10 cellular contexts compared by ENCODE assay signal in genomic region chr7:142797799-142798377, GRCh38. TPM values are rescaled to one million over a fixed set of nuclear protein-coding genes. Genes with fewer than 3 reads are reported as not detected.
DNase-seq lines count a peak whose midpoint lies in the region; ATAC-seq and TF ChIP-seq lines count a peak whose summit lies in the region.
"Had no signal": no experiment of that assay in that cellular context is flagged by ENCODE, and none has a peak within 500 bp of the region (broad histone marks: within the 10 kb centered on the region; RNA-seq: fewer than 3 reads in every experiment).

No MANE protein-coding gene starts in this region.

- no peaks in the 10 kb centered on the region for H3K9me3 Mint-ChIP-seq in T-cell

- H3K27me3 Mint-ChIP-seq in T-cell, result peaks cover 0 to 3% of the 10 kb centered on the region in 2 donors

- TF ChIP-seq CTCF in fibroblast of villous mesenchyme (IDR thresholded peaks at IDR 0.05; ENCODE audit: insufficient read depth, low read depth, low read length) (no peak), gastrocnemius medialis (IDR thresholded peaks at IDR 0.05 in 4 of 5, conservative IDR thresholded peaks at IDR 0.05 in 1 of 5) (no peak)

- peaks cover 8 to 14% of the 10 kb centered on the region in 2 donors for H3K4me1 ChIP-seq in gastrocnemius medialis

- ATAC-seq in GM18511 (IDR thresholded peaks at IDR 0.05; ENCODE audit: unreplicated experiment), result peak; percentile 2
- ATAC-seq in T-cell (replicated peaks in 1 of 4), result peak in 1 of 4 experiments; percentile 18
- no peak for ATAC-seq in gastrocnemius medialis
- ATAC-seq in HG02759 (IDR thresholded peaks at IDR 0.05; ENCODE audit: unreplicated experiment), result no peak
- no peak for ATAC-seq in GM18907 (IDR thresholded peaks at IDR 0.05; ENCODE audit: unreplicated experiment)
- ATAC-seq in GM18873 (IDR thresholded peaks at IDR 0.05; ENCODE audit: low FRiP score, unreplicated experiment), result no peak

- H3K27ac ChIP-seq in gastrocnemius medialis, result peak overlapping the region in 2 of 4 donors; percentile 33 to 48

- H3K9me3 ChIP-seq in gastrocnemius medialis, result no peaks in the 10 kb centered on the region

- peaks cover 70 to 76% (median 73%) of the 10 kb centered on the region in 3 donors for H3K4me1 Mint-ChIP-seq in T-cell

- in situ Hi-C loops in gastrocnemius medialis (cut with MboI; ENCODE audit: low sequenced_read_pairs in 4 of 4), result loop anchor here in 1 of 4 donors (25.0 kb wide), 1 partner anchor 161 kb away; no protein-coding TSS in a partner anchor

- H3K27me3 ChIP-seq in gastrocnemius medialis, result peaks cover 29 to 38% (median 34%) of the 10 kb centered on the region in 3 donors

- CTCF ChIA-PET in T-cell (lab: Charles Lee), result interaction anchor here (1.1 to 8.1 kb wide), 7 partner anchors 10 to 15 kb away, joined by 3 to 116 read pairs (median 10); no protein-coding TSS in a partner anchor

- H3K36me3 ChIP-seq in gastrocnemius medialis, result no peaks in the 10 kb centered on the region

- DNase-seq in T-cell (peak in 3 of 34 experiments; percentile 48 to 66 (median 56)), fibroblast of villous mesenchyme (ENCODE audit: low read depth) (no peak), gastrocnemius medialis (no peak), UCSD-AML1 (lab: John Stamatoyannopoulos, UW; ENCODE audit: unreplicated experiment) (no peak)
- DNase-seq: HCEC 1CT; stimulated activated CD4-positive, alpha-beta T cell treated with anti-CD3 and anti-CD28 coated beads, Interleukin-2, amount 100 ng/mL, for 48 hours had no signal

- peak overlapping the region; percentile 100 for H3K27ac Mint-ChIP-seq in T-cell

- peaks cover 65% of the 10 kb centered on the region for H3K36me3 Mint-ChIP-seq in T-cell

- TF ChIP-seq POLR2A in gastrocnemius medialis (IDR thresholded peaks at IDR 0.05), result no peak

- H3K4me3 ChIP-seq in fibroblast of villous mesenchyme (ENCODE audit: low read depth, low read length) (peak overlapping the region; percentile 69), gastrocnemius medialis (peak overlapping the region; percentile 46 to 70 (median 54))

- POLR2A ChIA-PET in T-cell (lab: Charles Lee), result interaction anchor here (0.6 to 8.4 kb wide), 10 partner anchors 9 to 161 kb away, joined by 3 to 337 read pairs (median 15); no protein-coding TSS in a partner anchor

- intact Hi-C loops in gastrocnemius medialis (cut with DNase I; ENCODE audit: low total_unique reads), result no loop called here

- peak overlapping the region; percentile 93 to 100 (median 99) for H3K4me3 Mint-ChIP-seq in T-cell

RNA-seq across cellular contexts. Expression of gene PRSS2, which starts 27.1 kb away (rescaled TPM):
- total RNA-seq in T-cell (10 to 100 TPM in 3 of 5 donors, not detected in 2; 47.1 to 64.6 (median 57.7) TPM), fibroblast of villous mesenchyme (not detected in 2 replicates), gastrocnemius medialis (not detected)

RNA-seq across cellular contexts. Expression of gene PRSS1, which starts 48.6 kb away (rescaled TPM):
- total RNA-seq in T-cell (10 to 100 TPM in 3 of 5 donors, not detected in 2; 16.0 to 23.7 (median 20.8) TPM), fibroblast of villous mesenchyme (not detected in 2 replicates), gastrocnemius medialis (not detected)

RNA-seq across cellular contexts. Expression of gene EPHB6, which starts 57.0 kb away (rescaled TPM):
- 10 to 100 TPM; 37.2 to 76.2 (median 62.3) TPM for total RNA-seq in T-cell
- total RNA-seq in fibroblast of villous mesenchyme, result 0.43 and 4.2 TPM in 2 replicates
- 1 to 10 TPM; 2.0 to 8.9 (median 2.8) TPM for total RNA-seq in gastrocnemius medialis
